ENCODE assay signal across 17 cellular contexts in the genomic region with DNA sequence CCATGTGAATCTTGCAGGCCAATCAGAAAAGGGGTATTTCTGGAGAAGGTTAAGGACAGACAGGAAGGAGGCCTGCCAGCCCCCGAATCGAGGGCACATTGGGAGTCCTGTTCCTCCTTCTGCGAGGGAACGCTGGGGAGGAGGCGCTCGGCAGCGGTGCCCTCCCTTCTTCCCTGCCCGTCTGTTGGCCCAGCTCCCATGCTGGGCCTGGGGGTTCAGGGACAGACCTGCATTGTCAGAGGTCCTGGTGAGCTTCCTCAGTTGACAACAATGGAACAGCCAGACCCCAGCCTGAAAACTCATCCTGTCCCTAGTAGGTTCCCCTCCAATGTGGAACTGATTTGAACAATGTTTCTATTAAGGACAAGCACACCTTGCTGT. TPM values are rescaled to one million over a fixed set of nuclear protein-coding genes. Genes with fewer than 3 reads are reported as not detected.
DNase-seq lines count a peak whose midpoint lies in the region; ATAC-seq, FAIRE-seq and TF ChIP-seq lines count a peak whose summit lies in the region.
"Had no signal": no experiment of that assay in that cellular context is flagged by ENCODE, and none has a peak within 500 bp of the region (broad histone marks: within the 10 kb centered on the region; RNA-seq: fewer than 3 reads in every experiment).

No MANE protein-coding gene starts in this region.

- 42% methylated on average over 8 of the region's 8 CpGs for WGBS in HepG2 (ENCODE audit: low lambda C conversion rate)
- WGBS in right lobe of liver (ENCODE audit: insufficient coverage, low coverage, low lambda C conversion rate, missing lambda C conversion rate): 88% methylated on average over 7 of the region's 8 CpGs
- 90% methylated on average over 8 of the region's 8 CpGs for WGBS in hepatocyte (ENCODE audit: low lambda C conversion rate, missing lambda C conversion rate)
- 10 to 48% methylated on average over 8 of the region's 8 CpGs for WGBS in sigmoid colon, 2 donors

- H3K4me3 ChIP-seq in HepG2 (replicated peaks in 1 of 3; ENCODE audit: insufficient read depth in 1 of 3, low read depth in 2 of 3, low read length in 3 of 3) (peak overlapping the region in 2 of 3 experiments; percentile 37 to 47; a peak in 4 of 6 replicates), right lobe of liver (no peak overlapping the region), hepatocyte (no peak overlapping the region), sigmoid colon (no peak overlapping the region), Caco-2 (ENCODE audit: low read depth, low read length) (no peak overlapping the region)
- H3K4me3 ChIP-seq: GM23248 had no signal

- TF ChIP-seq CTCF in HepG2 (CRISPR knock-in tag; IDR thresholded peaks at IDR 0.05): no peak
- TF ChIP-seq CTCF in right lobe of liver (IDR thresholded peaks at IDR 0.05): no peak
- TF ChIP-seq CTCF in hepatocyte (IDR thresholded peaks at IDR 0.05; ENCODE audit: poor library complexity): no peak
- TF ChIP-seq CTCF in sigmoid colon (IDR thresholded peaks at IDR 0.05): no peak
- no peak for TF ChIP-seq CTCF in Caco-2 (IDR thresholded peaks at IDR 0.05; ENCODE audit: insufficient read depth in 1 of 2, low read depth in 1 of 2, low read length in 1 of 2, severe bottlenecking in 1 of 2, unreplicated experiment in 1 of 2)

- TF ChIP-seq EP300 in HepG2 (IDR thresholded peaks at IDR 0.05; ENCODE audit: low read depth in 2 of 2, low read length in 2 of 2): no peak
- TF ChIP-seq EP300 in HepG2 (CRISPR knock-in tag; IDR thresholded peaks at IDR 0.05; ENCODE audit: borderline replicate concordance): no peak
- TF ChIP-seq EP300 in sigmoid colon (IDR thresholded peaks at IDR 0.05): no peak

- CTCF ChIA-PET in HepG2 (lab: Yijun Ruan, JAX; ENCODE audit: low intra/inter-chr PET ratio, low total read pairs) (no interaction called here), Caco-2 (lab: Charles Lee) (no interaction called here)

- ATAC-seq in HepG2 (peak; percentile 54), right lobe of liver (no peak)
- ATAC-seq: PC-3 had no signal

- H2AFZ ChIP-seq in HepG2 (ENCODE audit: low read length): no peak overlapping the region
- no peak overlapping the region for H2AFZ ChIP-seq in hepatocyte
- H2AFZ ChIP-seq: GM23248 had no signal

- TF ChIP-seq RAD21 in HepG2 (CRISPR knock-in tag; IDR thresholded peaks at IDR 0.05): no peak

- no peaks in the 10 kb centered on the region for H3K79me2 ChIP-seq in HepG2 (ENCODE audit: insufficient read depth, low read length)
- no peaks in the 10 kb centered on the region for H3K79me2 ChIP-seq in hepatocyte

- BruUV-seq in HepG2 (replicated peaks; lab: Mats Ljungman, UMichigan) (no TSS peak), Caco-2 (replicated peaks; lab: Mats Ljungman, UMichigan) (no TSS peak)

- in situ Hi-C loops in HepG2 (cut with HindIII; ENCODE audit: extremely low pct_ligation_motif_present, low pct_unique_long_range_greater_than_20kb): no loop called here

- H3K4me1 ChIP-seq in HepG2 (ENCODE audit: insufficient read depth, low read length) (peaks cover 35% of the 10 kb centered on the region), right lobe of liver (no peaks in the 10 kb centered on the region), hepatocyte (ENCODE audit: insufficient read depth) (peaks cover 14% of the 10 kb centered on the region), sigmoid colon (no peaks in the 10 kb centered on the region), Caco-2 (no peaks in the 10 kb centered on the region)
- H3K4me1 ChIP-seq: BE2C had no signal

- peak overlapping the region; percentile 71 for H3K4me2 ChIP-seq in HepG2 (ENCODE audit: low read depth, low read length)
- no peak overlapping the region for H3K4me2 ChIP-seq in hepatocyte

- H4K20me1 ChIP-seq in HepG2 (ENCODE audit: insufficient read depth, low read length): no peaks in the 10 kb centered on the region
- H4K20me1 ChIP-seq in hepatocyte (ENCODE audit: insufficient read depth, poor library complexity, severe bottlenecking): no peaks in the 10 kb centered on the region

- POLR2A ChIA-PET in HepG2 (lab: Yijun Ruan, JAX) (interaction anchor here (1.0 to 3.3 kb wide), 3 partner anchors 12 to 19 kb away, joined by 3 to 18 read pairs (median 3); partner anchors contain the start of gene SYNJ2), Caco-2 (lab: Charles Lee) (no interaction called here)

- intact Hi-C loops in HepG2 (cut with micrococcal nuclease; ENCODE audit: unreplicated experiment): no loop called here
- intact Hi-C loops in right lobe of liver (cut with DNase I): no loop called here
- intact Hi-C loops in sigmoid colon (cut with DNase I): no loop called here
- intact Hi-C loops in Caco-2 (cut with micrococcal nuclease; ENCODE audit: unreplicated experiment): no loop called here

- no peaks in the 10 kb centered on the region for H3K9me2 ChIP-seq in hepatocyte (replicated peaks; ENCODE audit: insufficient read depth)

- no peaks in the 10 kb centered on the region for H3K27me3 ChIP-seq in HepG2 (ENCODE audit: control insufficient read depth in 1 of 2, insufficient read depth in 2 of 2, low read length in 2 of 2)
- H3K27me3 ChIP-seq in right lobe of liver: no peaks in the 10 kb centered on the region
- H3K27me3 ChIP-seq in hepatocyte: no peaks in the 10 kb centered on the region
- no peaks in the 10 kb centered on the region for H3K27me3 ChIP-seq in sigmoid colon
- no peaks in the 10 kb centered on the region for H3K27me3 ChIP-seq in Caco-2 (replicated peaks; ENCODE audit: control insufficient read depth, insufficient read depth, low read length)
- H3K27me3 ChIP-seq: BE2C had no signal

- DNase-seq in HepG2 (ENCODE audit: low spot score): no peak
- DNase-seq in right lobe of liver: no peak
- no peak for DNase-seq in hepatocyte (ENCODE audit: low spot score)
- peak; percentile 35 for DNase-seq in sigmoid colon
- no peak for DNase-seq in Caco-2
- DNase-seq in NCI-H2107 treated with DMSO at 0.1 percent for 48 hours (lab: John Stamatoyannopoulos, UW; ENCODE audit: unreplicated experiment): no peak
- DNase-seq in T-helper 2 cell treated with Interferon-gamma antibody and Interleukin-4, amounts not matched to agents 5 μg/mL and 100 μg/mL, for 36 hours (ENCODE audit: low spot score): no peak
- DNase-seq: BE2C; CD4-positive, alpha-beta T cell; GF-D8; GM23248; KBM-7; NCI-H1694; NCI-H2227 treated with DMSO at 0.1 percent for 48 hours; NCI-H524; PC-3 had no signal

- H3K36me3 ChIP-seq in HepG2 (replicated peaks in 1 of 2; ENCODE audit: control insufficient read depth in 1 of 2, insufficient read depth in 2 of 2, low read length in 2 of 2) (no peaks in the 10 kb centered on the region), right lobe of liver (no peaks in the 10 kb centered on the region), hepatocyte (replicated peaks; ENCODE audit: insufficient read depth, low read depth) (no peaks in the 10 kb centered on the region), sigmoid colon (no peaks in the 10 kb centered on the region), Caco-2 (ENCODE audit: control insufficient read depth, insufficient read depth, low read length) (no peaks in the 10 kb centered on the region)
- H3K36me3 ChIP-seq: BE2C had no signal

- H3K9ac ChIP-seq in HepG2 (ENCODE audit: insufficient read depth, low read depth, low read length): peak overlapping the region; percentile 61
- H3K9ac ChIP-seq: GM23248 had no signal

- no peaks in the 10 kb centered on the region for H3K27me3 Mint-ChIP-seq in Caco-2 (ENCODE audit: insufficient read depth, unreplicated experiment)
- H3K27me3 Mint-ChIP-seq in T-helper 2 cell treated with Interferon-gamma antibody and Interleukin-4, amounts not matched to agents 5 μg/mL and 100 μg/mL, for 36 hours (ENCODE audit: low read depth): peaks cover 11% of the 10 kb centered on the region
- H3K27me3 Mint-ChIP-seq: CD4-positive, alpha-beta T cell had no signal

- H3K9me3 Mint-ChIP-seq in Caco-2 (ENCODE audit: unreplicated experiment): no peaks in the 10 kb centered on the region
- H3K9me3 Mint-ChIP-seq in T-helper 2 cell treated with Interferon-gamma antibody and Interleukin-4, amounts not matched to agents 5 μg/mL and 100 μg/mL, for 36 hours: peaks cover 4% of the 10 kb centered on the region
- H3K9me3 Mint-ChIP-seq: CD4-positive, alpha-beta T cell had no signal

- no peaks in the 10 kb centered on the region for H3K4me1 Mint-ChIP-seq in Caco-2 (ENCODE audit: low read depth, unreplicated experiment)
- H3K4me1 Mint-ChIP-seq in T-helper 2 cell treated with Interferon-gamma antibody and Interleukin-4, amounts not matched to agents 5 μg/mL and 100 μg/mL, for 36 hours (ENCODE audit: low read depth): peaks cover 30% of the 10 kb centered on the region

- no peaks in the 10 kb centered on the region for H3K9me3 ChIP-seq in HepG2 (ENCODE audit: low read length)
- H3K9me3 ChIP-seq in right lobe of liver: no peaks in the 10 kb centered on the region
- no peaks in the 10 kb centered on the region for H3K9me3 ChIP-seq in hepatocyte (ENCODE audit: low read depth)
- H3K9me3 ChIP-seq in sigmoid colon: no peaks in the 10 kb centered on the region
- no peaks in the 10 kb centered on the region for H3K9me3 ChIP-seq in Caco-2
- H3K9me3 ChIP-seq: BE2C had no signal

- no peak overlapping the region for H3K27ac Mint-ChIP-seq in Caco-2 (ENCODE audit: unreplicated experiment)
- no peak overlapping the region for H3K27ac Mint-ChIP-seq in T-helper 2 cell treated with Interferon-gamma antibody and Interleukin-4, amounts not matched to agents 5 μg/mL and 100 μg/mL, for 36 hours
- H3K27ac Mint-ChIP-seq: CD4-positive, alpha-beta T cell had no signal

- no peaks in the 10 kb centered on the region for H3K36me3 Mint-ChIP-seq in Caco-2 (ENCODE audit: insufficient read depth, unreplicated experiment)
- peaks cover 5% of the 10 kb centered on the region for H3K36me3 Mint-ChIP-seq in T-helper 2 cell treated with Interferon-gamma antibody and Interleukin-4, amounts not matched to agents 5 μg/mL and 100 μg/mL, for 36 hours (ENCODE audit: low read depth)

- FAIRE-seq in HepG2 (lab: Jason Lieb, UNC): no peak
- FAIRE-seq: A204.1 had no signal

- no peak for TF ChIP-seq POLR2A in HepG2 (IDR thresholded peaks at IDR 0.05; ENCODE audit: insufficient read depth in 1 of 2, low read depth in 2 of 2, low read length in 2 of 2)
- no peak for TF ChIP-seq POLR2A in right lobe of liver (IDR thresholded peaks at IDR 0.05)
- TF ChIP-seq POLR2A in sigmoid colon (IDR thresholded peaks at IDR 0.05): no peak

- H3K27ac ChIP-seq in HepG2 (ENCODE audit: extremely low read length, insufficient read depth, low read length) (no peak overlapping the region), right lobe of liver (no peak overlapping the region), hepatocyte (peak overlapping the region; percentile 96), sigmoid colon (no peak overlapping the region)
- H3K27ac ChIP-seq: GM23248 had no signal

- H3K4me3 Mint-ChIP-seq in Caco-2 (ENCODE audit: unreplicated experiment): no peak overlapping the region
- H3K4me3 Mint-ChIP-seq in T-helper 2 cell treated with Interferon-gamma antibody and Interleukin-4, amounts not matched to agents 5 μg/mL and 100 μg/mL, for 36 hours: no peak overlapping the region
- H3K4me3 Mint-ChIP-seq: CD4-positive, alpha-beta T cell had no signal

RNA-seq across cellular contexts. Expression of gene SYNJ2, which starts 15.1 kb away (rescaled TPM):
- total RNA-seq in HepG2 (2016; rRNA removed; fragmentation: Illumina TruSeq; extraction: Trizol): 39.0 and 39.1 TPM in 2 replicates
- 50.4 and 51.2 TPM in 2 replicates for total RNA-seq in HepG2 (2016; cell fraction: cytosol; rRNA removed; fragmentation: Illumina TruSeq; extraction: Trizol; ENCODE audit: low read depth)
- 32.6 and 44.6 TPM in 2 replicates for total RNA-seq in HepG2 (2016; cell fraction: insoluble cytoplasmic fraction; rRNA removed; fragmentation: Illumina TruSeq; extraction: Trizol)
- 52.4 and 52.9 TPM in 2 replicates for total RNA-seq in HepG2 (2016; cell fraction: membrane; rRNA removed; fragmentation: Illumina TruSeq; extraction: Trizol)
- 33.3 and 38.2 TPM in 2 replicates for total RNA-seq in HepG2 (2016; cell fraction: nucleus; rRNA removed; fragmentation: Illumina TruSeq; extraction: Trizol)
- polyA plus RNA-seq in HepG2 (2011; rRNA removed): 57.6 and 59.5 TPM in 2 replicates
- 44.7 and 49.0 TPM in 2 replicates for polyA plus RNA-seq in HepG2 (2011; cell fraction: cytosol; rRNA removed)
- 85.9 and 86.7 TPM in 2 replicates for polyA plus RNA-seq in HepG2 (2011; cell fraction: nucleus; rRNA removed)
- polyA plus RNA-seq in HepG2 (2012): 53.7 and 59.9 TPM in 2 replicates
- polyA plus RNA-seq in HepG2 (2016; cell fraction: cytosol; fragmentation: Illumina TruSeq; extraction: Trizol; ENCODE audit: low read depth): 53.0 and 54.8 TPM in 2 replicates
- polyA plus RNA-seq in HepG2 (2016; cell fraction: insoluble cytoplasmic fraction; fragmentation: Illumina TruSeq; extraction: Trizol; ENCODE audit: low read depth): 28.2 and 29.0 TPM in 2 replicates
- polyA plus RNA-seq in HepG2 (2016; cell fraction: membrane; fragmentation: Illumina TruSeq; extraction: Trizol; ENCODE audit: low read depth): 41.5 and 42.8 TPM in 2 replicates
- polyA plus RNA-seq in HepG2 (2016; cell fraction: nucleus; fragmentation: Illumina TruSeq; extraction: Trizol; ENCODE audit: insufficient read depth, low read depth): 49.3 and 52.0 TPM in 2 replicates
- polyA minus RNA-seq in HepG2 (2011; rRNA and poly(A)+ RNA removed; ENCODE audit: low replicate concordance): 21.9 and 161 TPM in 2 replicates
- 57.2 and 71.5 TPM in 2 replicates for polyA minus RNA-seq in HepG2 (2011; cell fraction: cytosol; rRNA and poly(A)+ RNA removed)
- 135 and 148 TPM in 2 replicates for polyA minus RNA-seq in HepG2 (2011; cell fraction: nucleus; rRNA and poly(A)+ RNA removed)
- 1 to 10 TPM; 3.2 to 7.4 (median 4.2) TPM for total RNA-seq in right lobe of liver
- 15.4 and 15.6 TPM in 2 replicates for total RNA-seq in hepatocyte
- 16.5 and 21.4 TPM in 2 replicates for polyA plus RNA-seq in hepatocyte
- total RNA-seq in sigmoid colon: 10 to 100 TPM in 3 of 4 donors, 1 to 10 TPM in 1; 8.7 to 22.9 (median 12.3) TPM
- 10 to 100 TPM in 2 of 3 donors, 1 to 10 TPM in 1; 9.6 to 13.4 (median 12.9) TPM for polyA plus RNA-seq in sigmoid colon
- 45.0 and 47.9 TPM in 2 replicates for total RNA-seq in Caco-2 (2022)

Comparison
In these comparisons a context has a peak if more than half of its experiments do, and no peak if none do; other contexts are left out.
1. H3K4me3 ChIP-seq: peak in HepG2 (2 of 3); none in right lobe of liver (0 of 3), hepatocyte (single experiment), sigmoid colon (0 of 4) and Caco-2 (single experiment).